ENCODE assay signal across 1 cellular context in genomic region chr17:78507526-78507925, GRCh38.
TF ChIP-seq lines count a peak whose summit lies in the region.

No MANE protein-coding gene starts in this region.

TF ChIP-seq in HepG2, 621 proteins besides CTCF, POLR2A, EP300 and RAD21 (continued from another document):
- no peak for TF ChIP-seq ARID3A (IDR thresholded peaks at IDR 0.05; ENCODE audit: low read depth, low read length)
- TF ChIP-seq ZNF556 (CRISPR knock-in tag; IDR thresholded peaks at IDR 0.05; ENCODE audit: borderline replicate concordance), result no peak
- TF ChIP-seq SMARCE1 (IDR thresholded peaks at IDR 0.05; ENCODE audit: borderline replicate concordance), result no peak
- TF ChIP-seq FOXO4 (CRISPR knock-in tag; conservative IDR thresholded peaks at IDR 0.05), result no peak
- TF ChIP-seq THAP7 (CRISPR knock-in tag; IDR thresholded peaks at IDR 0.05), result no peak
- no peak for TF ChIP-seq ZNF484 (CRISPR knock-in tag; IDR thresholded peaks at IDR 0.05; ENCODE audit: borderline replicate concordance, low read depth)
- TF ChIP-seq AHR (CRISPR knock-in tag; IDR thresholded peaks at IDR 0.05), result no peak
- TF ChIP-seq ZBTB46 (CRISPR knock-in tag; IDR thresholded peaks at IDR 0.05; ENCODE audit: borderline replicate concordance), result no peak
- no peak for TF ChIP-seq BRF2 (CRISPR knock-in tag; IDR thresholded peaks at IDR 0.05)
TF ChIP-seq in HepG2: peak in this region for 0.
